21 cellular contexts compared by ENCODE assay signal in the genomic region with DNA sequence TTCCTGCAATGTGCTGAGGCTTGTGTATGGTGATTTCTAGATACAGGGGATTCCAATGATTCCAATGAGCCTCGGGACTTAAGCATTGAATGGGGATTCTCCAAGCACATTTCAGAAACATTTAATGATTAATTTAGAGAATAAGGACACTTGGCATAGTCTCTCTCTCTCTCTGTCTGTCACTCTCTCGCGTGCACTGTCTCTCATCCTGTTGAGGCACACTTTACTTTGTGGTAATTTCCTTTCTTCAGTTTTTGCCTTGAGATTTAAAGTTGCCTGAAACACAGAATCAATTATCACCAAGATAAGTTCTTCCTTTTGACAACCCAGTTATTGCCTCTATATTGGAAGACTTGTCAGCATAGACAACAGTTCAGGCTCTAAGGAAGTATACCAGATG.
DNase-seq lines count a peak whose midpoint lies in the region; ATAC-seq and TF ChIP-seq lines count a peak whose summit lies in the region.
"Had no signal": no experiment of that assay in that cellular context is flagged by ENCODE, and none has a peak within 500 bp of the region (broad histone marks: within the 10 kb centered on the region; RNA-seq: fewer than 3 reads in every experiment).

No MANE protein-coding gene starts in this region.

- TF ChIP-seq CTCF in Loucy (conservative IDR thresholded peaks at IDR 0.05; ENCODE audit: low read length), result no peak
- TF ChIP-seq CTCF in RWPE1 (conservative IDR thresholded peaks at IDR 0.05; ENCODE audit: low read depth), result no peak
- TF ChIP-seq CTCF in nephron progenitor cell (IDR thresholded peaks at IDR 0.05), result no peak

- H3K79me2 ChIP-seq in Loucy (ENCODE audit: insufficient read depth, low read length), result peaks cover 96% of the 10 kb centered on the region

- no peak overlapping the region for H3K27ac ChIP-seq in RWPE1
- H3K27ac ChIP-seq: esophagus squamous epithelium, gastroesophageal sphincter, right atrium auricular region, testis had no signal

- no peak overlapping the region for H2AFZ ChIP-seq in Loucy (ENCODE audit: low read length)

- ATAC-seq in activated T-helper 17 cell treated with anti-CD3 and anti-CD28 coated beads, Interleukin-2, amount 50 U/mL, for 72 hours (replicated peaks), result peak; percentile 34
- no peak for ATAC-seq in stimulated activated memory B cell treated with anti-CD40 and anti-IgM and Interleukin-4, amounts not matched to agents 10 μg/mL and 1 μg/mL and 100 μg/mL, for 72 hours
- ATAC-seq: gastroesophageal sphincter had no signal

- H3K4me2 ChIP-seq in Loucy (ENCODE audit: low read depth, low read length, poor library complexity, severe bottlenecking), result peak overlapping the region; percentile 39

- intact Hi-C loops in activated naive CD4-positive, alpha-beta T cell treated with anti-CD3 and anti-CD28 coated beads for 36 hours (cut with micrococcal nuclease), result loop anchor here (10.0 kb wide), 1 partner anchor 278 kb away; no protein-coding TSS in a partner anchor

- POLR2A ChIA-PET in RWPE1 (lab: Yijun Ruan, JAX; ENCODE audit: low non-redundant PET), result no interaction called here

- H3K4me1 Mint-ChIP-seq in activated naive CD4-positive, alpha-beta T cell treated with anti-CD3 and anti-CD28 coated beads for 36 hours (ENCODE audit: low read depth), result peaks cover 89% of the 10 kb centered on the region
- peaks cover 33% of the 10 kb centered on the region for H3K4me1 Mint-ChIP-seq in activated T-helper 17 cell treated with anti-CD3 and anti-CD28 coated beads, Interleukin-2, amount 50 U/mL, for 72 hours
- peaks cover 79% of the 10 kb centered on the region for H3K4me1 Mint-ChIP-seq in stimulated activated memory B cell treated with anti-CD40 and anti-IgM and Interleukin-4, amounts not matched to agents 10 μg/mL and 1 μg/mL and 100 μg/mL, for 72 hours
- H3K4me1 Mint-ChIP-seq in nephron progenitor cell, result peaks cover 25% of the 10 kb centered on the region

- H4K20me1 ChIP-seq in Loucy (ENCODE audit: insufficient read depth, low read length, poor library complexity, severe bottlenecking), result no peaks in the 10 kb centered on the region

- peak overlapping the region; percentile 84 for H3K27ac Mint-ChIP-seq in activated naive CD4-positive, alpha-beta T cell treated with anti-CD3 and anti-CD28 coated beads for 36 hours
- H3K27ac Mint-ChIP-seq in activated T-helper 17 cell treated with anti-CD3 and anti-CD28 coated beads, Interleukin-2, amount 50 U/mL, for 72 hours, result peak overlapping the region; percentile 86
- peak overlapping the region; percentile 35 for H3K27ac Mint-ChIP-seq in stimulated activated memory B cell treated with anti-CD40 and anti-IgM and Interleukin-4, amounts not matched to agents 10 μg/mL and 1 μg/mL and 100 μg/mL, for 72 hours
- no peak overlapping the region for H3K27ac Mint-ChIP-seq in nephron progenitor cell

- no peak for DNase-seq in activated naive CD4-positive, alpha-beta T cell treated with anti-CD3 and anti-CD28 coated beads for 36 hours
- DNase-seq in activated naive CD4-positive, alpha-beta T cell treated with Interleukin-2 at 50 U/mL for 16 hours, result no peak
- DNase-seq in RWPE1 (ENCODE audit: low spot score) (no peak), nephron progenitor cell (no peak), MG63 (no peak)
- DNase-seq: activated CD8-positive, alpha-beta memory T cell treated with anti-CD3 and anti-CD28 coated beads for 24 hours; activated effector memory CD4-positive, alpha-beta T cell treated with Interleukin-2 at 50 U/mL for 16 hours; DMS79 treated with DMSO at 0.1 percent for 48 hours; effector CD8-positive, alpha-beta T cell; esophagus squamous epithelium; GOT3; IMR-90; MM.1S; NCI-H146; NCI-H524 treated with DMSO at 0.1 percent for 48 hours; testis had no signal

- no peak overlapping the region for H3K4me3 Mint-ChIP-seq in activated naive CD4-positive, alpha-beta T cell treated with anti-CD3 and anti-CD28 coated beads for 36 hours
- H3K4me3 Mint-ChIP-seq in activated T-helper 17 cell treated with anti-CD3 and anti-CD28 coated beads, Interleukin-2, amount 50 U/mL, for 72 hours, result peak overlapping the region; percentile 51
- H3K4me3 Mint-ChIP-seq in stimulated activated memory B cell treated with anti-CD40 and anti-IgM and Interleukin-4, amounts not matched to agents 10 μg/mL and 1 μg/mL and 100 μg/mL, for 72 hours, result no peak overlapping the region
- no peak overlapping the region for H3K4me3 Mint-ChIP-seq in nephron progenitor cell

- H3K36me3 ChIP-seq in Loucy (ENCODE audit: insufficient read depth, low read length), result peaks cover 40% of the 10 kb centered on the region
- peaks cover 4% of the 10 kb centered on the region; the same call in 1 of the 2 replicates for H3K36me3 ChIP-seq in MG63
- H3K36me3 ChIP-seq: esophagus squamous epithelium, gastroesophageal sphincter, right atrium auricular region had no signal

- H3F3A ChIP-seq in Loucy (ENCODE audit: low read depth), result peaks cover 8% of the 10 kb centered on the region; the same call in 1 of the 2 replicates

- H3K27me3 Mint-ChIP-seq in activated naive CD4-positive, alpha-beta T cell treated with anti-CD3 and anti-CD28 coated beads for 36 hours (ENCODE audit: low read depth), result no peaks in the 10 kb centered on the region
- H3K27me3 Mint-ChIP-seq in activated T-helper 17 cell treated with anti-CD3 and anti-CD28 coated beads, Interleukin-2, amount 50 U/mL, for 72 hours, result no peaks in the 10 kb centered on the region
- no peaks in the 10 kb centered on the region for H3K27me3 Mint-ChIP-seq in stimulated activated memory B cell treated with anti-CD40 and anti-IgM and Interleukin-4, amounts not matched to agents 10 μg/mL and 1 μg/mL and 100 μg/mL, for 72 hours
- no peaks in the 10 kb centered on the region for H3K27me3 Mint-ChIP-seq in nephron progenitor cell (ENCODE audit: low read depth, poor library complexity)

- no peaks in the 10 kb centered on the region for H3K9me3 Mint-ChIP-seq in activated naive CD4-positive, alpha-beta T cell treated with anti-CD3 and anti-CD28 coated beads for 36 hours
- no peaks in the 10 kb centered on the region for H3K9me3 Mint-ChIP-seq in activated T-helper 17 cell treated with anti-CD3 and anti-CD28 coated beads, Interleukin-2, amount 50 U/mL, for 72 hours
- H3K9me3 Mint-ChIP-seq in stimulated activated memory B cell treated with anti-CD40 and anti-IgM and Interleukin-4, amounts not matched to agents 10 μg/mL and 1 μg/mL and 100 μg/mL, for 72 hours, result no peaks in the 10 kb centered on the region
- H3K9me3 Mint-ChIP-seq in nephron progenitor cell, result no peaks in the 10 kb centered on the region

- peak overlapping the region; percentile 11 for H3K9ac ChIP-seq in Loucy (ENCODE audit: low read depth, low read length, poor library complexity, severe bottlenecking)

- H3K36me3 Mint-ChIP-seq in activated naive CD4-positive, alpha-beta T cell treated with anti-CD3 and anti-CD28 coated beads for 36 hours (ENCODE audit: low read depth), result peaks cover 61% of the 10 kb centered on the region
- peaks cover 45% of the 10 kb centered on the region for H3K36me3 Mint-ChIP-seq in activated T-helper 17 cell treated with anti-CD3 and anti-CD28 coated beads, Interleukin-2, amount 50 U/mL, for 72 hours (ENCODE audit: low read depth)
- peaks cover 62% of the 10 kb centered on the region for H3K36me3 Mint-ChIP-seq in stimulated activated memory B cell treated with anti-CD40 and anti-IgM and Interleukin-4, amounts not matched to agents 10 μg/mL and 1 μg/mL and 100 μg/mL, for 72 hours
- H3K36me3 Mint-ChIP-seq in nephron progenitor cell (ENCODE audit: low read depth), result peaks cover 12% of the 10 kb centered on the region

- CTCF ChIA-PET in activated naive CD4-positive, alpha-beta T cell treated with anti-CD3 and anti-CD28 coated beads for 36 hours (lab: Charles Lee), result no interaction called here
- CTCF ChIA-PET in RWPE1 (lab: Yijun Ruan, JAX), result no interaction called here

- no peak overlapping the region for H3K4me3 ChIP-seq in Loucy (ENCODE audit: low read length, poor library complexity, severe bottlenecking)
- H3K4me3 ChIP-seq in MG63, result no peak overlapping the region
- H3K4me3 ChIP-seq: esophagus squamous epithelium, gastroesophageal sphincter, right atrium auricular region, testis had no signal

- peaks cover 79% of the 10 kb centered on the region for H3K4me1 ChIP-seq in Loucy (ENCODE audit: insufficient read depth, low read length, poor library complexity, severe bottlenecking)
- H3K4me1 ChIP-seq: testis had no signal

- H3K9me2 ChIP-seq in Loucy (replicated peaks; ENCODE audit: low read depth, low read length), result no peaks in the 10 kb centered on the region

- no peaks in the 10 kb centered on the region for H3K9me3 ChIP-seq in Loucy (ENCODE audit: insufficient read depth, low read depth, low read length)
- H3K9me3 ChIP-seq in MG63, result no peaks in the 10 kb centered on the region
- H3K9me3 ChIP-seq: esophagus squamous epithelium, gastroesophageal sphincter, right atrium auricular region, testis had no signal

- H3K27me3 ChIP-seq in Loucy (ENCODE audit: insufficient read depth, low read length, poor library complexity, severe bottlenecking), result no peaks in the 10 kb centered on the region
- no peaks in the 10 kb centered on the region for H3K27me3 ChIP-seq in MG63
- H3K27me3 ChIP-seq: esophagus squamous epithelium, gastroesophageal sphincter, right atrium auricular region, testis had no signal
